In genomic region chr2:43774617-43775016, GRCh38 we compare ENCODE assay signal across 8 cellular contexts. TPM values are rescaled to one million over a fixed set of nuclear protein-coding genes. Genes with fewer than 3 reads are reported as not detected.
DNase-seq lines count a peak whose midpoint lies in the region; ATAC-seq, FAIRE-seq and TF ChIP-seq lines count a peak whose summit lies in the region.

No MANE protein-coding gene starts in this region.

- H3K9ac ChIP-seq in OCI-LY3 (ENCODE audit: low read length) = peak overlapping the region; percentile 59
- peak overlapping the region; percentile 88 for H3K9ac ChIP-seq in endothelial cell of umbilical vein (replicated peaks; ENCODE audit: extremely low read depth, insufficient read depth, low read length)

- H3K4me3 ChIP-seq in Caco-2 (ENCODE audit: low read depth, low read length) = peak overlapping the region; percentile 71
- peak overlapping the region; percentile 84 for H3K4me3 ChIP-seq in OCI-LY3 (ENCODE audit: low read length)
- H3K4me3 ChIP-seq in endothelial cell of umbilical vein (replicated peaks in 1 of 3; ENCODE audit: insufficient read depth in 1 of 3, low read depth in 1 of 3, low read length in 3 of 3) = peak overlapping the region; percentile 70 to 92 (median 81)
- peak overlapping the region; percentile 64 to 77 for H3K4me3 ChIP-seq in neutrophil (ENCODE audit: low read depth in 1 of 2, low read length in 1 of 2)

- peak overlapping the region; percentile 84 for H3K4me3 Mint-ChIP-seq in Caco-2 (ENCODE audit: unreplicated experiment)

- H3K36me3 ChIP-seq in Caco-2 (ENCODE audit: control insufficient read depth, insufficient read depth, low read length) = no peaks in the 10 kb centered on the region
- no peaks in the 10 kb centered on the region for H3K36me3 ChIP-seq in OCI-LY3 (replicated peaks; ENCODE audit: low read depth, low read length)
- H3K36me3 ChIP-seq in endothelial cell of umbilical vein (ENCODE audit: control insufficient read depth in 2 of 2, extremely low read depth in 1 of 2, insufficient read depth in 2 of 2, low read length in 2 of 2) = no peaks in the 10 kb centered on the region
- H3K36me3 ChIP-seq in neutrophil = no peaks in the 10 kb centered on the region

- no peaks in the 10 kb centered on the region for H3K9me1 ChIP-seq in endothelial cell of umbilical vein (replicated peaks; ENCODE audit: control insufficient read depth, extremely low read depth, insufficient read depth, low read length)

- no peaks in the 10 kb centered on the region for H4K20me1 ChIP-seq in OCI-LY3 (ENCODE audit: insufficient read depth, low read length)
- no peaks in the 10 kb centered on the region for H4K20me1 ChIP-seq in endothelial cell of umbilical vein (replicated peaks; ENCODE audit: control insufficient read depth, extremely low read depth, insufficient read depth, low read length)

- no peaks in the 10 kb centered on the region for H3K79me2 ChIP-seq in OCI-LY3 (ENCODE audit: low read length)
- H3K79me2 ChIP-seq in endothelial cell of umbilical vein (ENCODE audit: control insufficient read depth, insufficient read depth, low read length) = no peaks in the 10 kb centered on the region

- no peak overlapping the region for H3K27ac ChIP-seq in OCI-LY3 (ENCODE audit: low read length)
- H3K27ac ChIP-seq in endothelial cell of umbilical vein (ENCODE audit: insufficient read depth, low read depth, low read length) = peak overlapping the region; percentile 79
- H3K27ac ChIP-seq in neutrophil = no peak overlapping the region

- POLR2A ChIA-PET in Caco-2 (lab: Charles Lee) = interaction anchor here (1.4 kb wide), 1 partner anchor 178 kb away, joined by 5 read pairs; the partner anchor contains the start of gene THADA
- POLR2A ChIA-PET in endothelial cell of umbilical vein (lab: Charles Lee) = no interaction called here

- H3K4me2 ChIP-seq in OCI-LY3 (ENCODE audit: low read length) = peak overlapping the region; percentile 88
- H3K4me2 ChIP-seq in endothelial cell of umbilical vein (ENCODE audit: insufficient read depth, low read length) = peak overlapping the region; percentile 92

- peaks cover 6% of the 10 kb centered on the region for H3K36me3 Mint-ChIP-seq in Caco-2 (ENCODE audit: insufficient read depth, unreplicated experiment)

- H3K9me3 Mint-ChIP-seq in Caco-2 (ENCODE audit: unreplicated experiment) = no peaks in the 10 kb centered on the region

- H2AFZ ChIP-seq in OCI-LY3 (ENCODE audit: low read depth, low read length) (peak overlapping the region; percentile 70), endothelial cell of umbilical vein (ENCODE audit: low read depth, low read length) (peak overlapping the region; percentile 96)

- no peaks in the 10 kb centered on the region for H3K4me1 ChIP-seq in Caco-2
- peaks cover 5% of the 10 kb centered on the region for H3K4me1 ChIP-seq in OCI-LY3 (ENCODE audit: low read length)
- H3K4me1 ChIP-seq in endothelial cell of umbilical vein (ENCODE audit: control insufficient read depth, extremely low read depth, insufficient read depth, low read length) = peaks cover 6% of the 10 kb centered on the region
- H3K4me1 ChIP-seq in neutrophil (ENCODE audit: control insufficient read depth in 1 of 2, insufficient read depth in 1 of 2, low read depth in 1 of 2, low read length in 1 of 2) = peaks cover 9 to 16% of the 10 kb centered on the region in 2 experiments

- dilution Hi-C loops in endothelial cell of umbilical vein (cut with MboI; ENCODE audit: extremely low pct_ligation_motif_present, low sequenced_read_pairs) = no loop called here

- H3K27me3 Mint-ChIP-seq in Caco-2 (ENCODE audit: insufficient read depth, unreplicated experiment) = no peaks in the 10 kb centered on the region

- H3K9me3 ChIP-seq in Caco-2 = no peaks in the 10 kb centered on the region
- H3K9me3 ChIP-seq in OCI-LY3 (ENCODE audit: insufficient read depth, low read length) = no peaks in the 10 kb centered on the region
- no peaks in the 10 kb centered on the region for H3K9me3 ChIP-seq in endothelial cell of umbilical vein (replicated peaks; ENCODE audit: control insufficient read depth, insufficient read depth, low read length)
- H3K9me3 ChIP-seq in neutrophil = no peaks in the 10 kb centered on the region

- H3K27ac Mint-ChIP-seq in Caco-2 (ENCODE audit: unreplicated experiment) = peak overlapping the region; percentile 95

- BruUV-seq in Caco-2 (replicated peaks; lab: Mats Ljungman, UMichigan) = TSS peak; percentile 77
- no TSS peak for BruUV-seq in endothelial cell of umbilical vein (replicated peaks; lab: Mats Ljungman, UMichigan)

- H3K4me1 Mint-ChIP-seq in Caco-2 (ENCODE audit: low read depth, unreplicated experiment) = peaks cover 4% of the 10 kb centered on the region

- ATAC-seq in HG02938 (IDR thresholded peaks at IDR 0.05; ENCODE audit: unreplicated experiment) (no peak), GM19455 (IDR thresholded peaks at IDR 0.05; ENCODE audit: unreplicated experiment) (no peak), GM18867 (IDR thresholded peaks at IDR 0.05; ENCODE audit: unreplicated experiment) (no peak)

- CTCF ChIA-PET in Caco-2 (lab: Charles Lee) = interaction anchor here (0.6 to 1.4 kb wide), 2 partner anchors 170 to 1281 kb away, joined by 3 to 7 read pairs; no protein-coding TSS in a partner anchor
- CTCF ChIA-PET in endothelial cell of umbilical vein (lab: Charles Lee) = interaction anchor here (0.9 to 2.2 kb wide), 3 partner anchors 14 to 27 kb away, joined by 3 to 7 read pairs (median 4); no protein-coding TSS in a partner anchor

- FAIRE-seq in endothelial cell of umbilical vein (lab: Jason Lieb, UNC) = no peak

- no peak for DNase-seq in Caco-2
- DNase-seq in endothelial cell of umbilical vein (ENCODE audit: low read depth, low spot score) = no peak
- DNase-seq in HK-2 (ENCODE audit: unreplicated experiment) = no peak

- intact Hi-C loops in Caco-2 (cut with micrococcal nuclease; ENCODE audit: unreplicated experiment) (loop anchor here (1.0 kb wide), 1 partner anchor 174 kb away; no protein-coding TSS in a partner anchor), endothelial cell of umbilical vein (cut with micrococcal nuclease) (no loop called here)

- H3K27me3 ChIP-seq in Caco-2 (replicated peaks; ENCODE audit: control insufficient read depth, insufficient read depth, low read length) = no peaks in the 10 kb centered on the region
- no peaks in the 10 kb centered on the region for H3K27me3 ChIP-seq in OCI-LY3 (ENCODE audit: low read depth, low read length)
- peaks cover 0 to 2% of the 10 kb centered on the region in 2 experiments for H3K27me3 ChIP-seq in endothelial cell of umbilical vein (ENCODE audit: control insufficient read depth in 2 of 2, insufficient read depth in 2 of 2, low read length in 2 of 2)
- peaks cover 4% of the 10 kb centered on the region for H3K27me3 ChIP-seq in neutrophil

- no peak for TF ChIP-seq POLR2A in endothelial cell of umbilical vein (IDR thresholded peaks at IDR 0.05; ENCODE audit: low read depth, low read length)

- TF ChIP-seq CTCF in Caco-2 (IDR thresholded peaks at IDR 0.05; ENCODE audit: insufficient read depth in 1 of 2, low read depth in 1 of 2, low read length in 1 of 2, severe bottlenecking in 1 of 2, unreplicated experiment in 1 of 2) (no peak), OCI-LY3 (IDR thresholded peaks at IDR 0.05; ENCODE audit: low read depth, low read length) (no peak), endothelial cell of umbilical vein (IDR thresholded peaks at IDR 0.05; ENCODE audit: extremely low read depth in 1 of 2, insufficient read depth in 1 of 2, low read depth in 1 of 2, low read length in 2 of 2) (no peak), neutrophil (IDR thresholded peaks at IDR 0.05) (no peak)

TF ChIP-seq in endothelial cell of umbilical vein, 7 proteins besides CTCF, POLR2A, EP300 and RAD21:
- TF ChIP-seq POLR2AphosphoS5 (IDR thresholded peaks at IDR 0.05; ENCODE audit: insufficient read depth, low read depth, low read length) (no peak), MAX (IDR thresholded peaks at IDR 0.05; ENCODE audit: insufficient read depth, insufficient read length) (no peak), MYC (IDR thresholded peaks at IDR 0.05; ENCODE audit: low read depth, low read length) (no peak), EZH2 (IDR thresholded peaks at IDR 0.05; ENCODE audit: borderline replicate concordance, low read depth, low read length, severe bottlenecking) (no peak), JUN (IDR thresholded peaks at IDR 0.05; ENCODE audit: borderline replicate concordance, insufficient read depth, insufficient read length, low read depth) (no peak), GATA2 (IDR thresholded peaks at IDR 0.05; ENCODE audit: insufficient read depth, insufficient read length, low read depth, low read length) (no peak), FOS (IDR thresholded peaks at IDR 0.05; ENCODE audit: borderline replicate concordance, insufficient read depth, low read length) (no peak)

RNA-seq across cellular contexts. Expression of gene DYNC2LI1, which starts 0.8 kb away (rescaled TPM):
- total RNA-seq in Caco-2 (2022) (6.4 and 8.3 TPM in 2 replicates), endothelial cell of umbilical vein (8.7 and 8.9 TPM in 2 replicates)
- polyA plus RNA-seq in endothelial cell of umbilical vein = 2.9 and 4.2 TPM in 2 replicates
- 8.4 and 9.0 TPM in 2 replicates for polyA plus RNA-seq in endothelial cell of umbilical vein (2011; cell fraction: cytosol; rRNA removed)
- polyA plus RNA-seq in endothelial cell of umbilical vein (2011; cell fraction: nucleus; rRNA removed) = 12.5 and 16.2 TPM in 2 replicates
- 11.8 and 12.5 TPM in 2 replicates for polyA plus RNA-seq in endothelial cell of umbilical vein (2012)
- polyA minus RNA-seq in endothelial cell of umbilical vein = 2.0 and 5.8 TPM in 2 replicates
- 2.8 TPM for polyA minus RNA-seq in endothelial cell of umbilical vein (2011; cell fraction: cytosol; rRNA and poly(A)+ RNA removed)
- polyA minus RNA-seq in endothelial cell of umbilical vein (2011; cell fraction: nucleus; rRNA and poly(A)+ RNA removed) = 6.3 and 6.7 TPM in 2 replicates
